Comparison of ENCODE assay signal across 3 cellular contexts in genomic region chr16:55791512-55791911, GRCh38. TPM values are rescaled to one million over a fixed set of nuclear protein-coding genes. Genes with fewer than 3 reads are reported as not detected.
"Had no signal": no experiment of that assay in that cellular context is flagged by ENCODE, and none has a peak within 500 bp of the region (broad histone marks: within the 10 kb centered on the region; RNA-seq: fewer than 3 reads in every experiment).

No MANE protein-coding gene starts in this region.

RNA-seq across cellular contexts. Expression of gene CES1, which starts 41.4 kb away (rescaled TPM):
- total RNA-seq: GM23248, H7, HFFc6 had no signal
